ENCODE assay signal across 11 cellular contexts in the genomic region with DNA sequence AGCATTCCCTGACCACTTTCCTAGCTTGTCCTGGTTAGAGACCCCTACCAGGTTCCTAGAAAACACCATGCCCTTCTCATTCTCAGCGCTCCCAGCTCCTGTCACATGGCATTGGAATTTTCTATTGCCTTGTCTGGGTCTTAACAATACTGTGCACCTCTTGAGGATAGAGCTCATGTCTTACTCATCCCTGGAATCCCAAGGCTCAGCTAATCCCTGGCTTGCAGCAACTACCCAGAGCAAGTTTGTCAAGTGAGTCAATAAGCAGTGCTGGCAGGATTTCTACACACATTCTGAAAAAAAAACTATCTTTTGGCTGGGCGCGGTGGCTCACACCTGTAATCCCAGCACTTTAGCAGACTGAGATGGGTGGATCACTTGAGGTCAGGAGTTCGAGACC. TPM values are rescaled to one million over a fixed set of nuclear protein-coding genes. Genes with fewer than 3 reads are reported as not detected.
DNase-seq lines count a peak whose midpoint lies in the region; ATAC-seq and TF ChIP-seq lines count a peak whose summit lies in the region.
"Had no signal": no experiment of that assay in that cellular context is flagged by ENCODE, and none has a peak within 500 bp of the region (broad histone marks: within the 10 kb centered on the region; RNA-seq: fewer than 3 reads in every experiment).

No MANE protein-coding gene starts in this region.

- H3K27me3 ChIP-seq in HAP-1 (ENCODE audit: low read depth): no peaks in the 10 kb centered on the region

- H3K27ac Mint-ChIP-seq in neural crest cell (ENCODE audit: unreplicated experiment): peak overlapping the region; percentile 84

- H3K4me3 ChIP-seq in HAP-1: no peak overlapping the region

- H3K36me3 Mint-ChIP-seq in neural crest cell (ENCODE audit: low read depth): no peaks in the 10 kb centered on the region

- no peaks in the 10 kb centered on the region for H3K4me1 ChIP-seq in HAP-1

- H3K9me3 ChIP-seq in KOPT-K1 (ENCODE audit: insufficient read depth, low read length, poor library complexity, severe bottlenecking) (no peaks in the 10 kb centered on the region), HAP-1 (no peaks in the 10 kb centered on the region)

- H3K27ac ChIP-seq in KOPT-K1 (ENCODE audit: low read depth, low read length, poor library complexity, severe bottlenecking): peak overlapping the region; percentile 14
- peak overlapping the region; percentile 8 for H3K27ac ChIP-seq in caudate nucleus (ENCODE audit: low read depth, low read length)

- no peaks in the 10 kb centered on the region for H3K27me3 Mint-ChIP-seq in neural crest cell (ENCODE audit: low read depth)

- in situ Hi-C loops in HAP-1 (cut with MboI; ENCODE audit: low sequenced_read_pairs): loop anchor here (10.0 kb wide), 1 partner anchor 254 kb away; no protein-coding TSS in a partner anchor

- no peaks in the 10 kb centered on the region for H3K9me3 Mint-ChIP-seq in neural crest cell

- no peak for TF ChIP-seq CTCF in neural crest cell (conservative IDR thresholded peaks at IDR 0.05)

- DNase-seq in D341Med (ENCODE audit: low spot score): peak; percentile 26
- DNase-seq in caudate nucleus (lab: John Stamatoyannopoulos, UW): no peak
- DNase-seq in neural crest cell (ENCODE audit: low read depth, low spot score): no peak
- no peak for DNase-seq in NCI-H146 treated with DMSO at 0.1 percent for 48 hours (lab: John Stamatoyannopoulos, UW; ENCODE audit: unreplicated experiment)
- DNase-seq in HAP-1 (ENCODE audit: low spot score in 2 of 2): no peak
- no peak for DNase-seq in SHP77 treated with DMSO at 0.1 percent for 48 hours (lab: John Stamatoyannopoulos, UW)
- DNase-seq: effector CD4-positive, alpha-beta T cell; KG1; stimulated activated CD4-positive, alpha-beta T cell treated with anti-CD3 and anti-CD28 coated beads, Interleukin-2, amount 100 ng/mL, for 24 hours had no signal

- no peak overlapping the region for H3K4me3 Mint-ChIP-seq in neural crest cell

- peaks cover 10% of the 10 kb centered on the region for H3K4me1 Mint-ChIP-seq in neural crest cell

- ATAC-seq in HG03135 (IDR thresholded peaks at IDR 0.05; ENCODE audit: unreplicated experiment): no peak

- H3K36me3 ChIP-seq in KOPT-K1 (ENCODE audit: insufficient read depth, low read length): no peaks in the 10 kb centered on the region
- no peaks in the 10 kb centered on the region for H3K36me3 ChIP-seq in HAP-1 (replicated peaks)

RNA-seq across cellular contexts. Expression of a gene that starts 11.7 kb away (rescaled TPM):
- total RNA-seq in neural crest cell: 144 and 147 TPM in 2 replicates

RNA-seq across cellular contexts. Expression of a gene that starts 17.0 kb away (rescaled TPM):
- total RNA-seq in neural crest cell: 13.5 and 13.9 TPM in 2 replicates

RNA-seq across cellular contexts. Expression of a gene that starts 24.8 kb away (rescaled TPM):
- 17.2 and 19.9 TPM in 2 replicates for total RNA-seq in neural crest cell
